Comparison of ENCODE assay signal across 8 cellular contexts in the genomic region with DNA sequence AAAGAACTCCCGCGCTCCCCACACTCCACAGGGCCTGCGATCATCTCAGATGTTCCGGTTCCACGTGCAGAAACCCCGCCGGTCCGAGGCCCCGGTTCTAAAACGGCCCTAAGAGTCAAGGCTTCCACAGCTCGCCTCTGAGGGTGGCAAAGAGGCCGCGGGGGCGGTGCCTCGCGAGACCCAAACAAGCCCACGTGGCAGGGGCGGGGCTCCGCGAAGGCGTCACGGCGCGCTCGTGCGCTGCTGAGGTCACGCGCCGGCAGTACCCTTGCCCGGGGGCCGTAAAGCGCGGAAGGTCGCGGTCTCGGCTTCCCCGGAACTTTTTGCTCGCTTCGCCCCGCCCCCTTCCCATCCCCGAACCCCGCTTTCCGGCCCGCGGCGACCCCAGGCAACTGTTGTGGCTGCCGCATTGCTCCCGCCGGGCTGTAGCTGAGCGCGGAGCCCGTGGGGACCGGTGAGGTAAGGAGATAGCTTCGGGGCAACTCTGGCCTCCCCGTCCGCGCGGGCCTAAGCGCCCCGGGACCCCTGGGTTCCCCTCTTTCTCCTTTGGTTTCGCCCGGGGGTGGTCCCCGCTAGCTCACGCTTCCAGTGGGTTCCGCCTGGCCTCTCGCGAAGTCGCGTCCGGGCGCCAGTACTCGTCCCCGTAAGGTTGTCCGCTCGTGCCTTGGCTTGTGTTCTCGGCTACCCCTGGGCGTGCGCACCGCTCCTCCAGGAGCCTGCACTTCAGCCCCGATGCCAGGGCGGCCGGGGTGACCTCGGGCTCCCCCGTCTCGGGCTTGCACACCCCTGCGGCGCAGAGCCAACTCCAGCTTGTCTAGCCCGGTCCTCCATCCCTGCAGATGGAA. TPM values are rescaled to one million over a fixed set of nuclear protein-coding genes. Genes with fewer than 3 reads are reported as not detected.
A peak's percentile ranks its signal among the peaks of the same experiment; 100 is the strongest.
DNase-seq lines count a peak whose midpoint lies in the region; ATAC-seq and TF ChIP-seq lines count a peak whose summit lies in the region.
"Not testable (repeated sequence)": the region's sequence is repeated elsewhere in the genome, so short reads cannot be mapped to it uniquely, and the experiment has no call there.

A gene (plus strand): TSS at position 351 of the 845 bp plus-strand sequence. CDS start 6,161 bp downstream, outside the sequence.

- H3K4me1 Mint-ChIP-seq in activated B cell treated with CpG ODN at 0.5 μM for 24 hours (peaks cover 34% of the 10 kb centered on the region), immature natural killer cell (peaks cover 27 to 34% of the 10 kb centered on the region in 2 donors)

- not testable (repeated sequence) for H3K9me3 Mint-ChIP-seq in activated B cell treated with CpG ODN at 0.5 μM for 24 hours, immature natural killer cell

- H3K36me3 Mint-ChIP-seq in activated B cell treated with CpG ODN at 0.5 μM for 24 hours (ENCODE audit: low read depth) = peaks cover 15% of the 10 kb centered on the region
- H3K36me3 Mint-ChIP-seq in immature natural killer cell = not testable (repeated sequence)

- H3K4me1 ChIP-seq in smooth muscle cell (ENCODE audit: low read depth) = not testable (repeated sequence)

- H3K27ac Mint-ChIP-seq in activated B cell treated with CpG ODN at 0.5 μM for 24 hours (peak within 1 kb of the TSS; percentile 82), immature natural killer cell (peak within 1 kb of the TSS; percentile 78 to 93 (median 88))

- H3K4me2 ChIP-seq in smooth muscle cell = peak within 1 kb of the TSS; percentile 92

- not testable (repeated sequence) for H3K27me3 ChIP-seq in smooth muscle cell (ENCODE audit: low read depth)

- not testable (repeated sequence) for H3K27me3 Mint-ChIP-seq in activated B cell treated with CpG ODN at 0.5 μM for 24 hours; immature natural killer cell (ENCODE audit: low read depth in 3 of 3)

- under 1% methylated on average over 60 of the region's 88 CpGs for WGBS in smooth muscle cell (ENCODE audit: low lambda C conversion rate)

- DNase-seq in AG08396 (ENCODE audit: low spot score) = peak; percentile 89
- peak; percentile 79 for DNase-seq in NCI-H345 (lab: John Stamatoyannopoulos, UW)
- DNase-seq in activated B cell treated with CpG ODN at 0.5 μM for 24 hours = peak; percentile 92
- DNase-seq in caudate nucleus (lab: John Stamatoyannopoulos, UW) = peak; percentile 14 to 94 (median 83)
- DNase-seq in immature natural killer cell = peak; percentile 96 to 97 (median 97)
- peak; percentile 64 for DNase-seq in smooth muscle cell (lab: John Stamatoyannopoulos, UW; ENCODE audit: unreplicated experiment)

- not testable (repeated sequence) for H3K9me3 ChIP-seq in smooth muscle cell (replicated peaks; ENCODE audit: low read depth)

- H3K4me3 Mint-ChIP-seq in activated B cell treated with CpG ODN at 0.5 μM for 24 hours (peak within 1 kb of the TSS; percentile 87), immature natural killer cell (peak within 1 kb of the TSS; percentile 85 to 90 (median 87))

- POLR2A ChIA-PET in activated B cell treated with CpG ODN at 0.5 μM for 24 hours (lab: Charles Lee) = not testable (repeated sequence)

- H3F3A ChIP-seq in smooth muscle cell (ENCODE audit: low read depth) = not testable (repeated sequence)

- not testable (repeated sequence) for H3K79me2 ChIP-seq in smooth muscle cell (ENCODE audit: low read depth)

- CTCF ChIA-PET in activated B cell treated with CpG ODN at 0.5 μM for 24 hours (lab: Charles Lee) = not testable (repeated sequence)

- not testable (repeated sequence) for TF ChIP-seq CTCF in activated B cell treated with CpG ODN at 0.5 μM for 24 hours (IDR thresholded peaks at IDR 0.05); smooth muscle cell (IDR thresholded peaks at IDR 0.05; ENCODE audit: borderline replicate concordance, insufficient read depth, poor library complexity, severe bottlenecking)

- peak within 1 kb of the TSS; percentile 73 for H3K4me3 ChIP-seq in smooth muscle cell

- not testable (repeated sequence) for H3K36me3 ChIP-seq in smooth muscle cell (ENCODE audit: low read depth)

- peak within 1 kb of the TSS; percentile 84 for H2AFZ ChIP-seq in smooth muscle cell (ENCODE audit: low read depth)

- peak within 1 kb of the TSS; percentile 83 for H3K9ac ChIP-seq in smooth muscle cell (ENCODE audit: low read depth)

- ATAC-seq in GM19023 (IDR thresholded peaks at IDR 0.05; ENCODE audit: unreplicated experiment) (peak; percentile 96), HG03196 (IDR thresholded peaks at IDR 0.05; ENCODE audit: unreplicated experiment) (peak; percentile 87), activated B cell treated with CpG ODN at 0.5 μM for 24 hours (ENCODE audit: low read depth) (peak; percentile 90)

- H3K27ac ChIP-seq in caudate nucleus (ENCODE audit: low read depth, low read length) (peak within 1 kb of the TSS; percentile 52), smooth muscle cell (ENCODE audit: low read depth) (peak within 1 kb of the TSS; percentile 57)

- not testable (repeated sequence) for H4K20me1 ChIP-seq in smooth muscle cell (ENCODE audit: low read depth)

- intact Hi-C loops in activated B cell treated with CpG ODN at 0.5 μM for 24 hours (cut with micrococcal nuclease) = loop anchor here (1.0 to 5.0 kb wide), 2 partner anchors 49 to 982 kb away; a partner anchor contains a TSS

RNA-seq across cellular contexts. Expression of the gene that starts here (rescaled TPM):
- total RNA-seq in activated B cell treated with CpG ODN at 0.5 μM for 24 hours = 20.9 and 22.1 TPM in 2 replicates
- 10 to 100 TPM in 1 of 3 donors, 1 to 10 TPM in 2; 1.9 to 17.0 (median 5.2) TPM for polyA plus RNA-seq in immature natural killer cell
- 11.2 and 12.5 TPM in 2 replicates for total RNA-seq in smooth muscle cell
- polyA plus RNA-seq in smooth muscle cell = 4.7 and 5.7 TPM in 2 replicates

Comparison
In these comparisons a context has a peak if more than half of its experiments do, and no peak if none do; other contexts are left out.
1. Peak in every context shown above with its lines: DNase-seq, ATAC-seq, H3K4me3 ChIP-seq and H3K27ac ChIP-seq.